Comparison of ENCODE assay signal across 19 cellular contexts in genomic region chr10:60644436-60645130, GRCh38.
"Had no signal": no experiment of that assay in that cellular context is flagged by ENCODE, and none has a peak within 500 bp of the region (broad histone marks: within the 10 kb centered on the region; RNA-seq: fewer than 3 reads in every experiment).

No MANE protein-coding gene starts in this region.

- H3K27ac ChIP-seq: neutrophil, skin epidermis, transverse colon had no signal

- H3K27me3 ChIP-seq: neutrophil, transverse colon had no signal

- DNase-seq: activated B cell treated with CpG ODN at 0.5 μM for 24 hours; activated CD4-positive, alpha-beta T cell treated with anti-CD3 and anti-CD28 coated beads, Interleukin-2, amount 10 ng/mL, durations not matched to agents 7 days and 5 days; activated CD8-positive, alpha-beta memory T cell treated with anti-CD3 and anti-CD28 coated beads for 24 hours; activated effector memory CD4-positive, alpha-beta T cell treated with Interleukin-2 at 50 U/mL for 16 hours; amygdala; cerebellar nuclear complex; dermis blood vessel endothelial cell; foreskin fibroblast; immature natural killer cell; left colon; mammary epithelial cell; mucosa of descending colon; naive thymus-derived CD8-positive, alpha-beta T cell; retina; transverse colon had no signal

- H3K36me3 ChIP-seq: neutrophil, transverse colon had no signal

- FAIRE-seq: TTC549 had no signal

- H3K4me1 ChIP-seq: transverse colon had no signal

- H3K9me3 ChIP-seq: mucosa of descending colon, neutrophil, transverse colon had no signal

- ATAC-seq: esophagus mucosa; left colon; mucosa of descending colon; naive thymus-derived CD8-positive, alpha-beta T cell had no signal

- H3K4me3 ChIP-seq: mucosa of descending colon, skin epidermis, transverse colon had no signal
